Comparison of ENCODE assay signal across 16 cellular contexts in the genomic region with DNA sequence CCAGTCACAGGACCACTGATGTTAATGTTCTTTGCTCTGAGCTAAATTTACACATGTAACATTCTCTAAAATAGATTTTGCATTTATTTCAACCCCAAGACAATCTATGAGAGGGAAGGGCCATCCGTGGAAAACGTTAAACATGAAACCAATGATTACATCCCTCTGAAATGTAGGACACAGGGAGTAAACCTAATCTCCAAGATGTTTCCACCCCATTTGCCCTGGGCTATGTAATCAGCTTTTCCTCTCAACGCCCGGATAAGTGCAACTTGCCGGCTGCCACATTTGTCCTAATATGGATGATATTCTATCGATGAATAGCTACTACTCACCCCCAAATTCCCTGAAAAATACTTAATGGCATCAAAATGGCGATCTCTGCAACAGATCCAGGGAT. TPM values are rescaled to one million over a fixed set of nuclear protein-coding genes. Genes with fewer than 3 reads are reported as not detected.
DNase-seq lines count a peak whose midpoint lies in the region; ATAC-seq, FAIRE-seq and TF ChIP-seq lines count a peak whose summit lies in the region.
"Had no signal": no experiment of that assay in that cellular context is flagged by ENCODE, and none has a peak within 500 bp of the region (broad histone marks: within the 10 kb centered on the region; RNA-seq: fewer than 3 reads in every experiment).

No MANE protein-coding gene starts in this region.

- H3K4me3 ChIP-seq in PC-9 (peak overlapping the region; percentile 53), hepatocyte (no peak overlapping the region)
- H3K4me3 ChIP-seq: uterus had no signal

- intact Hi-C loops in PC-9 (cut with micrococcal nuclease; ENCODE audit: unreplicated experiment) = loop anchor here (2.0 to 10.0 kb wide), 5 partner anchors 66 to 546 kb away; no protein-coding TSS in a partner anchor

- WGBS in hepatocyte (ENCODE audit: low lambda C conversion rate, missing lambda C conversion rate) = 52% methylated on average over 7 of the region's 7 CpGs

- H4K20me1 ChIP-seq in PC-9 (ENCODE audit: insufficient read depth) (no peaks in the 10 kb centered on the region), hepatocyte (ENCODE audit: insufficient read depth, poor library complexity, severe bottlenecking) (no peaks in the 10 kb centered on the region)

- H3K27me3 ChIP-seq in PC-9 (ENCODE audit: insufficient read depth, low read depth) (no peaks in the 10 kb centered on the region), hepatocyte (no peaks in the 10 kb centered on the region)
- H3K27me3 ChIP-seq: BE2C, right atrium auricular region, uterus had no signal

- H2AFZ ChIP-seq in PC-9 (0 out of 2 replicates have a peak overlapping the region, but pooled peaks have one; percentile 28), hepatocyte (no peak overlapping the region)

- no TSS peak for BruUV-seq in PC-9 (replicated peaks; lab: Mats Ljungman, UMichigan)

- peak; percentile 80 for FAIRE-seq in A204.1 (lab: Jason Lieb, UNC)

- peaks cover 25% of the 10 kb centered on the region; the same call in 1 of the 2 replicates for H3F3A ChIP-seq in PC-9 (ENCODE audit: insufficient read depth, low read depth)

- TF ChIP-seq CTCF in PC-9 (conservative IDR thresholded peaks at IDR 0.05) (no peak), hepatocyte (IDR thresholded peaks at IDR 0.05; ENCODE audit: poor library complexity) (no peak)

- H3K4me1 ChIP-seq in PC-9 (replicated peaks; ENCODE audit: insufficient read depth) (peaks cover 41% of the 10 kb centered on the region), hepatocyte (ENCODE audit: insufficient read depth) (peaks cover 9% of the 10 kb centered on the region)
- H3K4me1 ChIP-seq: uterus had no signal

- CTCF ChIA-PET in PC-9 (lab: Charles Lee) = interaction anchor here (0.6 kb wide), 1 partner anchor 69 kb away, joined by 15 read pairs; no protein-coding TSS in a partner anchor

- no peaks in the 10 kb centered on the region for H3K79me2 ChIP-seq in PC-9 (ENCODE audit: low read depth)
- no peaks in the 10 kb centered on the region for H3K79me2 ChIP-seq in hepatocyte

- peak overlapping the region; percentile 99 for H3K27ac ChIP-seq in PC-9
- peak overlapping the region; percentile 45 for H3K27ac ChIP-seq in hepatocyte
- H3K27ac ChIP-seq: right atrium auricular region, uterus had no signal

- POLR2A ChIA-PET in PC-9 (lab: Charles Lee; ENCODE audit: unreplicated experiment) = interaction anchor here (0.6 to 0.7 kb wide), 3 partner anchors 93 to 1019 kb away, joined by 3 to 7 read pairs (median 5); no protein-coding TSS in a partner anchor

- DNase-seq in Daoy (ENCODE audit: low read depth) = peak; percentile 76
- DNase-seq in PC-9 = peak; percentile 41 to 87
- DNase-seq in hepatocyte (ENCODE audit: low spot score) = no peak
- no peak for DNase-seq in stimulated activated naive CD4-positive, alpha-beta T cell (lab: John Stamatoyannopoulos, UW)
- DNase-seq in DMS153 (lab: John Stamatoyannopoulos, UW) = no peak
- DNase-seq in NCI-H510A (lab: John Stamatoyannopoulos, UW) = no peak
- DNase-seq: BE2C; foreskin melanocyte; GOT3; OCI-M1; stimulated activated CD4-positive, alpha-beta T cell treated with anti-CD3 and anti-CD28 coated beads, Interleukin-4, amount 100 ng/mL, for 1 hour; SW 1271; uterus had no signal

- H3K4me2 ChIP-seq in PC-9 (peak overlapping the region; percentile 84), hepatocyte (peak overlapping the region; percentile 51)

- no peaks in the 10 kb centered on the region for H3K9me2 ChIP-seq in PC-9 (ENCODE audit: insufficient read depth)
- no peaks in the 10 kb centered on the region for H3K9me2 ChIP-seq in hepatocyte (replicated peaks; ENCODE audit: insufficient read depth)

- no peaks in the 10 kb centered on the region for H3K9me3 ChIP-seq in PC-9 (ENCODE audit: insufficient read depth, low read depth)
- H3K9me3 ChIP-seq in hepatocyte (ENCODE audit: low read depth) = no peaks in the 10 kb centered on the region
- H3K9me3 ChIP-seq: BE2C, right atrium auricular region, uterus had no signal

- ATAC-seq in HG03097 (IDR thresholded peaks at IDR 0.05; ENCODE audit: low FRiP score, unreplicated experiment) = no peak

- H3K36me3 ChIP-seq in PC-9 (ENCODE audit: low read depth) (no peaks in the 10 kb centered on the region), hepatocyte (replicated peaks; ENCODE audit: insufficient read depth, low read depth) (no peaks in the 10 kb centered on the region)
- H3K36me3 ChIP-seq: BE2C, right atrium auricular region, uterus had no signal

RNA-seq across cellular contexts. Expression of a gene that starts 6.4 kb away (rescaled TPM):
- 4.9 and 5.7 TPM in 2 replicates for total RNA-seq in Daoy (2014; rRNA removed; shearing (Covaris generic))
- total RNA-seq in PC-9 (2021) (19.6 and 25.8 TPM in 2 replicates), hepatocyte (0.48 and 0.70 TPM in 2 replicates)
- polyA plus RNA-seq in hepatocyte = 0.07 and 0.19 TPM in 2 replicates

Comparison
In these comparisons a context has a peak if more than half of its experiments do, and no peak if none do; other contexts are left out.
1. DNase-seq: peak in Daoy (single experiment) and PC-9 (2 of 2); none in hepatocyte (single experiment), stimulated activated naive CD4-positive, alpha-beta T cell (0 of 6), DMS153 (single experiment) and NCI-H510A (single experiment).